In genomic region chr15:75903331-75904240, GRCh38 we compare ENCODE assay signal across 8 cellular contexts. TPM values are rescaled to one million over a fixed set of nuclear protein-coding genes. Genes with fewer than 3 reads are reported as not detected.
DNase-seq lines count a peak whose midpoint lies in the region; ATAC-seq and TF ChIP-seq lines count a peak whose summit lies in the region.

FBXO22 (plus strand) TSS chr15:75903878; CDS start chr15:75903964, 86 bp downstream.

- peak within 1 kb of the TSS; percentile 11 for H4K8ac ChIP-seq in H9 (replicated peaks; ENCODE audit: insufficient read length, low read depth, low read length)

- H3K56ac ChIP-seq in H9 (ENCODE audit: insufficient read length, low read depth, low read length), result no peak within 1 kb of the TSS

- peak within 1 kb of the TSS; percentile 99 to 100 (median 99) for H3K27ac Mint-ChIP-seq in H9

- H3K4me3 Mint-ChIP-seq in H9, result peak within 1 kb of the TSS; percentile 96 to 97

- peak within 1 kb of the TSS; percentile 60 for H4K91ac ChIP-seq in H9 (ENCODE audit: insufficient read length, low read depth, low read length)

- peaks cover 34 to 36% of the 10 kb centered on the region in 2 experiments for H3K4me1 Mint-ChIP-seq in H9

- H3K9ac ChIP-seq in H9 (ENCODE audit: extremely low read depth, insufficient read length, low read length), result peak within 1 kb of the TSS; percentile 94

- H3K79me2 ChIP-seq in H9 (ENCODE audit: insufficient read depth, low read length), result peaks cover 12% of the 10 kb centered on the region; the same call in 1 of the 2 replicates

- ATAC-seq in foreskin keratinocyte, result peak; percentile 97

- no peak within 1 kb of the TSS for H3K23ac ChIP-seq in H9 (ENCODE audit: insufficient read length, low read depth, low read length)

- no peak within 1 kb of the TSS for H2BK15ac ChIP-seq in H9 (ENCODE audit: low read depth, low read length)

- DNase-seq in GDM1 (lab: John Stamatoyannopoulos, UW), result peak; percentile 86
- peak; percentile 93 for DNase-seq in H9
- peak; percentile 87 for DNase-seq in M059J (ENCODE audit: low read depth)
- peak; percentile 90 to 91 for DNase-seq in SJSA1 (ENCODE audit: low read depth in 1 of 2, low spot score in 2 of 2)
- peak; percentile 59 to 85 (median 78) for DNase-seq in activated naive CD4-positive, alpha-beta T cell (lab: John Stamatoyannopoulos, UW)
- DNase-seq in foreskin keratinocyte, result peak; percentile 79 to 87
- DNase-seq in stromal cell of bone marrow (ENCODE audit: low read depth), result peak; percentile 82

- H3K4me2 ChIP-seq in H9 (ENCODE audit: insufficient read depth, insufficient read length, low read length), result peak within 1 kb of the TSS; percentile 86

- H2AK5ac ChIP-seq in H9 (ENCODE audit: insufficient read length, low read length), result no peak within 1 kb of the TSS

- H2AFZ ChIP-seq in H9 (ENCODE audit: low read length), result no peak within 1 kb of the TSS
- H2AFZ ChIP-seq in neuron (ENCODE audit: low read depth, low read length), result peak within 1 kb of the TSS; percentile 95

- peak within 1 kb of the TSS; percentile 57 for H4K5ac ChIP-seq in H9 (ENCODE audit: insufficient read length, low read depth, low read length)

- no peak within 1 kb of the TSS for H2BK120ac ChIP-seq in H9 (ENCODE audit: low read depth, low read length, poor library complexity, severe bottlenecking)

- H3K4me1 ChIP-seq in H9 (ENCODE audit: insufficient read depth, low read length) (peaks cover 2% of the 10 kb centered on the region), SJSA1 (replicated peaks) (peaks cover 15% of the 10 kb centered on the region), foreskin keratinocyte (no peaks in the 10 kb centered on the region), neuron (ENCODE audit: insufficient read depth, low read length) (peaks cover 13% of the 10 kb centered on the region)

- H3K27me3 ChIP-seq in H9 (ENCODE audit: insufficient read depth, low read length), result no peaks in the 10 kb centered on the region
- H3K27me3 ChIP-seq in SJSA1 (replicated peaks), result no peaks in the 10 kb centered on the region
- H3K27me3 ChIP-seq in foreskin keratinocyte, result no peaks in the 10 kb centered on the region
- no peaks in the 10 kb centered on the region for H3K27me3 ChIP-seq in neuron (ENCODE audit: insufficient read depth, low read length)

- TF ChIP-seq CTCF in H9 (conservative IDR thresholded peaks at IDR 0.05) (no peak), foreskin keratinocyte (conservative IDR thresholded peaks at IDR 0.05) (no peak)

- peak within 1 kb of the TSS; percentile 55 for H2BK5ac ChIP-seq in H9 (ENCODE audit: insufficient read length, low read length)

- H2BK12ac ChIP-seq in H9 (ENCODE audit: insufficient read length, low read depth, low read length), result peak within 1 kb of the TSS; percentile 97

- H3T11ph ChIP-seq in H9 (ENCODE audit: low read length), result no peak within 1 kb of the TSS

- no peak within 1 kb of the TSS for H2BK20ac ChIP-seq in H9 (ENCODE audit: low read depth, low read length, poor library complexity, severe bottlenecking)

- peaks cover 17 to 31% (median 23%) of the 10 kb centered on the region in 3 experiments for H3K36me3 Mint-ChIP-seq in H9 (ENCODE audit: insufficient read depth in 1 of 3, low read depth in 3 of 3)

- H3K18ac ChIP-seq in H9 (ENCODE audit: insufficient read length, low read depth, low read length), result peak within 1 kb of the TSS; percentile 96

- peaks cover 5% of the 10 kb centered on the region for H3K79me1 ChIP-seq in H9 (ENCODE audit: insufficient read depth, low read depth, low read length, poor library complexity, severe bottlenecking)

- H3K23me2 ChIP-seq in H9 (ENCODE audit: insufficient read length, low read depth, low read length, poor library complexity, severe bottlenecking), result peaks cover 3% of the 10 kb centered on the region

- no peaks in the 10 kb centered on the region for H4K20me1 ChIP-seq in H9 (ENCODE audit: control insufficient read depth, insufficient read depth, insufficient read length)

- H3K4ac ChIP-seq in H9 (ENCODE audit: low read depth, low read length), result no peak within 1 kb of the TSS

- H3K4me3 ChIP-seq in SJSA1 (peak within 1 kb of the TSS; percentile 90), neuron (ENCODE audit: low read length) (peak within 1 kb of the TSS; percentile 89)

- no peaks in the 10 kb centered on the region; the same call in 1 of the 2 replicates for H3K27me3 Mint-ChIP-seq in H9 (ENCODE audit: low read depth)

- peak within 1 kb of the TSS; percentile 97 for H3K14ac ChIP-seq in H9 (ENCODE audit: insufficient read depth, low read length)

- H3K36me3 ChIP-seq in SJSA1, result peaks cover 44% of the 10 kb centered on the region
- peaks cover 45% of the 10 kb centered on the region for H3K36me3 ChIP-seq in neuron (ENCODE audit: insufficient read depth, low read length)

- no peaks in the 10 kb centered on the region for H3K9me3 Mint-ChIP-seq in H9

- H3K27ac ChIP-seq in H9 (ENCODE audit: insufficient read length, low read depth, low read length) (peak within 1 kb of the TSS; percentile 83), SJSA1 (peak within 1 kb of the TSS; percentile 43), foreskin keratinocyte (peak within 1 kb of the TSS; percentile 78)

- no peaks in the 10 kb centered on the region for H3K9me3 ChIP-seq in H9 (ENCODE audit: control insufficient read depth, low read depth, low read length)
- no peaks in the 10 kb centered on the region for H3K9me3 ChIP-seq in SJSA1 (replicated peaks)
- no peaks in the 10 kb centered on the region for H3K9me3 ChIP-seq in neuron (ENCODE audit: low read length)

- no CpG with 5 or more reads among the region's 63 CpGs for WGBS in H9 (ENCODE audit: extremely low coverage, insufficient read length, low lambda C conversion rate)

RNA-seq across cellular contexts. Expression of gene FBXO22, which starts in this region (rescaled TPM):
- total RNA-seq in H9 (2021) (59.2 and 59.9 TPM in 2 replicates), foreskin keratinocyte (48.4 and 52.7 TPM in 2 replicates)
- total RNA-seq in M059J (2014; rRNA removed; shearing (Covaris generic)), result 35.8 and 57.4 TPM in 2 replicates
- total RNA-seq in SJSA1 (2014; rRNA removed; shearing (Covaris generic)), result 63.6 and 66.9 TPM in 2 replicates
- polyA plus RNA-seq in foreskin keratinocyte, result 39.4 and 50.0 TPM in 2 replicates

Comparison
In these comparisons a context has a peak if more than half of its experiments do, and no peak if none do; other contexts are left out.
1. Peak in every context shown above with its lines: DNase-seq, ATAC-seq, H3K4me3 ChIP-seq and H3K27ac ChIP-seq.